In genomic region chr12:93571854-93572711, GRCh38 we compare ENCODE assay signal across 8 cellular contexts. TPM values are rescaled to one million over a fixed set of nuclear protein-coding genes. Genes with fewer than 3 reads are reported as not detected.
DNase-seq lines count a peak whose midpoint lies in the region; ATAC-seq, FAIRE-seq and TF ChIP-seq lines count a peak whose summit lies in the region.

A gene with protein sequence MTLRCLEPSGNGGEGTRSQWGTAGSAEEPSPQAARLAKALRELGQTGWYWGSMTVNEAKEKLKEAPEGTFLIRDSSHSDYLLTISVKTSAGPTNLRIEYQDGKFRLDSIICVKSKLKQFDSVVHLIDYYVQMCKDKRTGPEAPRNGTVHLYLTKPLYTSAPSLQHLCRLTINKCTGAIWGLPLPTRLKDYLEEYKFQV (plus strand): TSS chr12:93572675. CDS start chr12:93572898, 223 bp downstream.

- no peaks in the 10 kb centered on the region for H3K9me3 Mint-ChIP-seq in CD8-positive, alpha-beta memory T cell

- TF ChIP-seq CTCF in GM12878 (IDR thresholded peaks at IDR 0.05 in 2 of 3, conservative IDR thresholded peaks at IDR 0.05 in 1 of 3; ENCODE audit: control insufficient read depth in 2 of 3, extremely low read depth in 1 of 3, insufficient read depth in 1 of 3, low read depth in 3 of 3, low read length in 3 of 3): no peak

- H3K9ac ChIP-seq in GM12878 (ENCODE audit: control insufficient read depth, insufficient read depth, low read length) (peak within 1 kb of the TSS; percentile 43; the same call in 1 of the 2 replicates), iPS-18a (ENCODE audit: low read length) (peak within 1 kb of the TSS; percentile 84), skeletal muscle tissue (ENCODE audit: low read depth in 1 of 3, low read length in 3 of 3) (peak within 1 kb of the TSS; percentile 75 to 78 (median 75))

- no peak for TF ChIP-seq EP300 in GM12878 (IDR thresholded peaks at IDR 0.05; ENCODE audit: borderline replicate concordance in 1 of 2, control insufficient read depth in 1 of 2, low read depth in 2 of 2, low read length in 2 of 2)

- CTCF ChIA-PET in CD8-positive, alpha-beta memory T cell (lab: Charles Lee): interaction anchor here (8.6 kb wide), 1 partner anchor 530 kb away, joined by 141 read pairs; no protein-coding TSS in a partner anchor
- CTCF ChIA-PET in GM12878 (lab: Yijun Ruan, JAX): interaction anchor here (1.1 to 3.9 kb wide), 2 partner anchors 527 to 530 kb away, joined by 5 to 36 read pairs; no protein-coding TSS in a partner anchor

- H3K27ac ChIP-seq in CD8-positive, alpha-beta memory T cell (ENCODE audit: low read depth, low read length): peak within 1 kb of the TSS; percentile 83
- H3K27ac ChIP-seq in GM12878 (ENCODE audit: control insufficient read depth, insufficient read depth) (no peak within 1 kb of the TSS), iPS-18a (ENCODE audit: low read length) (peak within 1 kb of the TSS; percentile 0), skeletal muscle tissue (ENCODE audit: low read depth, low read length) (peak within 1 kb of the TSS; percentile 84)

- H3K27ac Mint-ChIP-seq in CD8-positive, alpha-beta memory T cell: peak within 1 kb of the TSS in 7 of 8 donors; percentile 54 to 98 (median 90)

- DNase-seq in CD8-positive, alpha-beta memory T cell: peak; percentile 12 to 53 (median 27)
- DNase-seq in SK-MEL-5 (ENCODE audit: low read depth, low spot score): no peak
- DNase-seq in GM12878 (ENCODE audit: low read depth, low spot score): no peak
- DNase-seq in NCI-H2107 (lab: John Stamatoyannopoulos, UW): no peak
- DNase-seq in SKM-1 (lab: John Stamatoyannopoulos, UW; ENCODE audit: unreplicated experiment): no peak

- H3K4me2 ChIP-seq in GM12878 (ENCODE audit: control insufficient read depth, insufficient read depth): peak within 1 kb of the TSS; percentile 100

- RAD21 ChIA-PET in GM12878 (lab: Charles Lee; ENCODE audit: unreplicated experiment): interaction anchor here (1.1 to 4.2 kb wide), 2 partner anchors 19 to 529 kb away, joined by 3 to 30 read pairs; no protein-coding TSS in a partner anchor

- no peak for TF ChIP-seq POLR2A in GM12878 (IDR thresholded peaks at IDR 0.05; ENCODE audit: low read depth, low read length)

- no peak for TF ChIP-seq RAD21 in GM12878 (IDR thresholded peaks at IDR 0.05; ENCODE audit: insufficient read depth, low read depth, low read length)

- POLR2A ChIA-PET in CD8-positive, alpha-beta memory T cell (lab: Charles Lee): no interaction called here
- POLR2A ChIA-PET in GM12878 (lab: Charles Lee): no interaction called here

- peaks cover 4 to 5% of the 10 kb centered on the region in 2 donors for H3K27me3 Mint-ChIP-seq in CD8-positive, alpha-beta memory T cell

- peaks cover 0 to 13% (median 0%) of the 10 kb centered on the region in 3 donors for H3K36me3 Mint-ChIP-seq in CD8-positive, alpha-beta memory T cell

- in situ Hi-C loops in SK-MEL-5 (cut with HindIII; ENCODE audit: low pct_unique_long_range_greater_than_20kb, low sequenced_read_pairs) (no loop called here), GM12878 (cut with MboI) (no loop called here)

- H2AFZ ChIP-seq in GM12878 (ENCODE audit: control insufficient read depth, low read depth, low read length): peak within 1 kb of the TSS; percentile 90

- intact Hi-C loops in GM12878 (cut with micrococcal nuclease; ENCODE audit: unreplicated experiment): loop anchor here (1.0 to 5.0 kb wide), 3 partner anchors 53 to 275 kb away; partner anchors contain the start of gene CRADD

- peaks cover 18 to 50% (median 50%) of the 10 kb centered on the region in 3 donors for H3K4me1 Mint-ChIP-seq in CD8-positive, alpha-beta memory T cell

- no peaks in the 10 kb centered on the region for H4K20me1 ChIP-seq in GM12878 (ENCODE audit: control insufficient read depth, insufficient read depth)

- H3K4me3 Mint-ChIP-seq in CD8-positive, alpha-beta memory T cell: peak within 1 kb of the TSS; percentile 91 to 98 (median 96)

- no peaks in the 10 kb centered on the region for H3K9me3 ChIP-seq in CD8-positive, alpha-beta memory T cell (ENCODE audit: low read length)
- no peaks in the 10 kb centered on the region for H3K9me3 ChIP-seq in GM12878 (replicated peaks; ENCODE audit: control insufficient read depth, insufficient read depth, low read length)
- no peaks in the 10 kb centered on the region for H3K9me3 ChIP-seq in iPS-18a (ENCODE audit: control insufficient read depth, low read depth, low read length)
- no peaks in the 10 kb centered on the region for H3K9me3 ChIP-seq in skeletal muscle tissue (ENCODE audit: control insufficient read depth in 3 of 3, low read length in 3 of 3)

- no peaks in the 10 kb centered on the region for H3K36me3 ChIP-seq in CD8-positive, alpha-beta memory T cell (ENCODE audit: insufficient read depth, low read length)
- H3K36me3 ChIP-seq in GM12878 (ENCODE audit: control insufficient read depth in 2 of 2, insufficient read depth in 2 of 2, low read length in 1 of 2) (no peaks in the 10 kb centered on the region), iPS-18a (ENCODE audit: control insufficient read depth, low read depth, low read length) (peaks cover 23% of the 10 kb centered on the region), skeletal muscle tissue (ENCODE audit: control insufficient read depth in 3 of 3, insufficient read depth in 3 of 3, low read length in 3 of 3) (no peaks in the 10 kb centered on the region)

- no peaks in the 10 kb centered on the region for H3K79me2 ChIP-seq in GM12878 (ENCODE audit: control insufficient read depth, insufficient read depth, low read length)

- no peak for FAIRE-seq in GM12878 (lab: Jason Lieb, UNC)

- peak within 1 kb of the TSS; percentile 90 for H3K4me3 ChIP-seq in CD8-positive, alpha-beta memory T cell (ENCODE audit: low read length)
- H3K4me3 ChIP-seq in GM12878: peak within 1 kb of the TSS; percentile 81
- peak within 1 kb of the TSS; percentile 89 for H3K4me3 ChIP-seq in iPS-18a (ENCODE audit: low read length)
- peak within 1 kb of the TSS; percentile 83 to 87 (median 84) for H3K4me3 ChIP-seq in skeletal muscle tissue (ENCODE audit: low read length in 3 of 3)

- H3K27me3 ChIP-seq in CD8-positive, alpha-beta memory T cell (ENCODE audit: insufficient read depth, low read length, poor library complexity, severe bottlenecking): no peaks in the 10 kb centered on the region
- H3K27me3 ChIP-seq in GM12878 (replicated peaks in 1 of 2; ENCODE audit: control insufficient read depth in 2 of 2, insufficient read depth in 2 of 2, low read length in 1 of 2) (peaks cover 11 to 15% of the 10 kb centered on the region in 2 experiments), iPS-18a (ENCODE audit: control insufficient read depth, insufficient read depth, low read length) (peaks cover 23% of the 10 kb centered on the region), skeletal muscle tissue (ENCODE audit: control insufficient read depth in 3 of 3, insufficient read depth in 3 of 3, low read length in 3 of 3) (peaks cover 19 to 20% (median 20%) of the 10 kb centered on the region in 3 donors)

- H3K4me1 ChIP-seq in CD8-positive, alpha-beta memory T cell (ENCODE audit: insufficient read depth, low read length): peaks cover 18% of the 10 kb centered on the region
- H3K4me1 ChIP-seq in GM12878 (ENCODE audit: control insufficient read depth, insufficient read depth, low read length) (peaks cover 6% of the 10 kb centered on the region; the same call in 1 of the 2 replicates), iPS-18a (ENCODE audit: control insufficient read depth, low read depth, low read length) (peaks cover 22% of the 10 kb centered on the region), skeletal muscle tissue (ENCODE audit: control insufficient read depth in 3 of 3, insufficient read depth in 3 of 3, low read length in 3 of 3) (peaks cover 25 to 38% (median 31%) of the 10 kb centered on the region in 3 donors)

- WGBS in GM12878 (ENCODE audit: insufficient coverage, insufficient replicate concordance, low lambda C conversion rate, missing lambda C conversion rate): under 1% methylated on average over 27 of the region's 71 CpGs

- SMC1A ChIA-PET in GM12878 (lab: Charles Lee; ENCODE audit: uncharacterized antibody, unreplicated experiment): interaction anchor here (3.4 kb wide), 1 partner anchor 529 kb away, joined by 23 read pairs; no protein-coding TSS in a partner anchor

- ATAC-seq in HG02610 (IDR thresholded peaks at IDR 0.05; ENCODE audit: unreplicated experiment) (peak; percentile 1), GM12878 (peak; percentile 17)

- BruUV-seq in GM12878 (replicated peaks; lab: Mats Ljungman, UMichigan): no TSS peak

TF ChIP-seq in GM12878, 131 proteins besides CTCF, POLR2A, EP300 and RAD21 (continues in another document):
- peak in 1 of 2 experiments; percentile 11; a peak in 1 of 4 replicates for TF ChIP-seq IKZF2 (IDR thresholded peaks at IDR 0.05)
- peak; percentile 52; the same call in 1 of the 2 replicates for TF ChIP-seq EZH2 (IDR thresholded peaks at IDR 0.05; ENCODE audit: borderline replicate concordance, control insufficient read depth, low read depth, low read length)
- TF ChIP-seq SMARCA5 (IDR thresholded peaks at IDR 0.05): no peak
- TF ChIP-seq LARP7 (IDR thresholded peaks at IDR 0.05): peak; percentile 48; the same call in 1 of the 2 replicates
- TF ChIP-seq BHLHE40 (IDR thresholded peaks at IDR 0.05; ENCODE audit: borderline replicate concordance in 1 of 2, low read depth in 2 of 2, low read length in 1 of 2): 0 out of 4 replicates have a peak, but pooled peaks of 1 of the 2 experiments have one; percentile 19

RNA-seq across cellular contexts. Expression of the gene that starts here (rescaled TPM):
- 10 to 100 TPM; 11.6 to 12.9 TPM for total RNA-seq in CD8-positive, alpha-beta memory T cell
- polyA plus RNA-seq in CD8-positive, alpha-beta memory T cell: 21.7 TPM
- total RNA-seq in SK-MEL-5 (2014; rRNA removed; shearing (Covaris generic)): 21.0 and 31.9 TPM in 2 replicates
- polyA plus RNA-seq in SK-MEL-5 (2015; cell fraction: cytosol; rRNA removed): 22.1 and 28.0 TPM in 2 replicates
- polyA plus RNA-seq in SK-MEL-5 (2015; cell fraction: nucleus; rRNA removed): 54.1 and 68.0 TPM in 2 replicates
- 5.3 and 9.2 TPM in 2 replicates for total RNA-seq in GM12878 (2013; cell fraction: nucleolus; rRNA removed)
- 8.0 and 16.0 TPM in 2 replicates for total RNA-seq in GM12878 (2014; rRNA removed)
- 9.7 and 10.1 TPM in 2 replicates for total RNA-seq in GM12878 (2014; rRNA removed; fragmentation: Illumina TruSeq; extraction: Trizol)
- 8.5 and 9.4 TPM in 2 replicates for total RNA-seq in GM12878 (2021)
- 2.0 TPM for polyA plus RNA-seq in GM12878 (2011; ENCODE audit: low read depth)
- polyA plus RNA-seq in GM12878 (2011; rRNA removed): 2.6 and 3.5 TPM in 2 replicates
- polyA plus RNA-seq in GM12878 (2011; cell fraction: cytosol; rRNA removed): 1.5 and 1.9 TPM in 2 replicates
- 4.3 and 4.9 TPM in 2 replicates for polyA plus RNA-seq in GM12878 (2011; cell fraction: nucleus; rRNA removed)
- 4.6 and 4.7 TPM in 2 replicates for polyA plus RNA-seq in GM12878 (2012)
- 12.0 and 18.8 TPM in 2 replicates for polyA plus RNA-seq in GM12878 (2014; fragmentation: Illumina TruSeq; extraction: Trizol)
- polyA plus RNA-seq in GM12878 (2014; fragmentation: Nextera tagmentation; extraction: Ambion mirVana): 1 to 10 TPM; 3.7 TPM
- polyA plus RNA-seq in GM12878 (2014; rRNA removed): 11.5 and 12.7 TPM in 2 replicates
- 1 to 10 TPM; 5.1 to 6.5 TPM for polyA plus RNA-seq in GM12878 (2016; fragmentation: Nextera tagmentation; extraction: Ambion mirVana)
- 1.2 and 1.6 TPM in 2 replicates for polyA minus RNA-seq in GM12878 (2011; rRNA and poly(A)+ RNA removed)
- polyA minus RNA-seq in GM12878 (2011; cell fraction: cytosol; rRNA and poly(A)+ RNA removed): 0.73 and 2.0 TPM in 2 replicates
- polyA minus RNA-seq in GM12878 (2011; cell fraction: nucleus; rRNA and poly(A)+ RNA removed): 1.9 TPM in 2 replicates
- total RNA-seq in skeletal muscle tissue: 13.6 TPM

Comparison
In these comparisons a context has a peak if more than half of its experiments do, and no peak if none do; other contexts are left out.
1. DNase-seq: peak in CD8-positive, alpha-beta memory T cell (5 of 5); none in SK-MEL-5 (single experiment), GM12878 (single experiment), NCI-H2107 (single experiment) and SKM-1 (single experiment).
2. Peak in every context shown above with its lines, with median percentiles within 50 percentile points of each other: H3K4me3 ChIP-seq and H3K9ac ChIP-seq.